ENCODE assay signal across 16 cellular contexts in genomic region chr5:505946-506555, GRCh38. TPM values are rescaled to one million over a fixed set of nuclear protein-coding genes. Genes with fewer than 3 reads are reported as not detected.
DNase-seq lines count a peak whose midpoint lies in the region; ATAC-seq and TF ChIP-seq lines count a peak whose summit lies in the region.
"Had no signal": no experiment of that assay in that cellular context is flagged by ENCODE, and none has a peak within 500 bp of the region (broad histone marks: within the 10 kb centered on the region; RNA-seq: fewer than 3 reads in every experiment).

No MANE protein-coding gene starts in this region.

- H3K4me1 ChIP-seq in Caco-2, result peaks cover 10% of the 10 kb centered on the region
- H3K4me1 ChIP-seq in ovary (ENCODE audit: insufficient read depth), result no peaks in the 10 kb centered on the region
- H3K4me1 ChIP-seq in mesendoderm (ENCODE audit: control insufficient read depth, low read depth, low read length), result no peaks in the 10 kb centered on the region
- H3K4me1 ChIP-seq: left lung had no signal

- H2BK120ac ChIP-seq in mesendoderm (ENCODE audit: low read depth, low read length), result no peak overlapping the region

- H3K4me1 Mint-ChIP-seq in Caco-2 (ENCODE audit: low read depth, unreplicated experiment), result peaks cover 6% of the 10 kb centered on the region

- POLR2A ChIA-PET in Caco-2 (lab: Charles Lee), result no interaction called here

- H3K36me3 Mint-ChIP-seq in Caco-2 (ENCODE audit: insufficient read depth, unreplicated experiment), result no peaks in the 10 kb centered on the region
- H3K36me3 Mint-ChIP-seq: activated naive CD8-positive, alpha-beta T cell treated with anti-CD3 and anti-CD28 coated beads for 36 hours had no signal

- H2AK5ac ChIP-seq in mesendoderm (ENCODE audit: low read length), result no peak overlapping the region

- H3K4me3 Mint-ChIP-seq in Caco-2 (ENCODE audit: unreplicated experiment), result peak overlapping the region; percentile 76
- H3K4me3 Mint-ChIP-seq: activated naive CD8-positive, alpha-beta T cell treated with anti-CD3 and anti-CD28 coated beads for 36 hours had no signal

- no peak overlapping the region for H4K8ac ChIP-seq in mesendoderm (ENCODE audit: low read depth, low read length)

- TF ChIP-seq POLR2A in ovary (IDR thresholded peaks at IDR 0.05), result no peak

- H3K27me3 Mint-ChIP-seq in Caco-2 (ENCODE audit: insufficient read depth, unreplicated experiment), result peaks cover 5% of the 10 kb centered on the region

- H3K9ac ChIP-seq in mesendoderm (ENCODE audit: low read length), result no peak overlapping the region

- no peak overlapping the region for H3K18ac ChIP-seq in mesendoderm (ENCODE audit: low read length)

- 67 to 72% (median 70%) methylated on average over 30 of the region's 30 CpGs for WGBS in ovary, 3 donors
- WGBS in mesendoderm (ENCODE audit: extremely low coverage, insufficient coverage, low lambda C conversion rate), result no CpG with 5 or more reads among the region's 30 CpGs

- H3K9me3 Mint-ChIP-seq in Caco-2 (ENCODE audit: unreplicated experiment), result no peaks in the 10 kb centered on the region
- H3K9me3 Mint-ChIP-seq: activated naive CD8-positive, alpha-beta T cell treated with anti-CD3 and anti-CD28 coated beads for 36 hours had no signal

- no peak overlapping the region for H3K56ac ChIP-seq in mesendoderm (ENCODE audit: low read length)

- DNase-seq in Caco-2 (peak; percentile 63 to 78), DMS79 (lab: John Stamatoyannopoulos, UW) (peak; percentile 59), NCI-H2196 (lab: John Stamatoyannopoulos, UW; ENCODE audit: unreplicated experiment) (peak; percentile 60), left lobe of liver (ENCODE audit: low spot score) (no peak), ovary (no peak), mesendoderm (no peak), HK-2 (ENCODE audit: unreplicated experiment) (no peak)
- DNase-seq: activated naive CD8-positive, alpha-beta T cell treated with anti-CD3 and anti-CD28 coated beads for 36 hours; GDM1; midbrain; NCI-H1694; PC-9; retina; T-helper 9 cell had no signal

- no peak overlapping the region for H3K23ac ChIP-seq in mesendoderm (ENCODE audit: low read length)

- intact Hi-C loops in Caco-2 (cut with micrococcal nuclease; ENCODE audit: unreplicated experiment) (no loop called here), ovary (cut with DNase I) (no loop called here)

- H3K27ac ChIP-seq in ovary (no peak overlapping the region), mesendoderm (ENCODE audit: low read depth, low read length) (no peak overlapping the region)
- H3K27ac ChIP-seq: left lung, PC-9 had no signal

- no peak overlapping the region for H2BK5ac ChIP-seq in mesendoderm (ENCODE audit: low read length)

- TF ChIP-seq CTCF in Caco-2 (IDR thresholded peaks at IDR 0.05; ENCODE audit: insufficient read depth in 1 of 2, low read depth in 1 of 2, low read length in 1 of 2, severe bottlenecking in 1 of 2, unreplicated experiment in 1 of 2) (no peak), ovary (IDR thresholded peaks at IDR 0.05) (no peak)

- no peak for TF ChIP-seq EP300 in ovary (IDR thresholded peaks at IDR 0.05)

- no peaks in the 10 kb centered on the region for H3K79me2 ChIP-seq in mesendoderm (ENCODE audit: control insufficient read depth, insufficient read depth, low read length)

- CTCF ChIA-PET in Caco-2 (lab: Charles Lee), result interaction anchor here (0.6 kb wide), 1 partner anchor 142 kb away, joined by 3 read pairs; no protein-coding TSS in a partner anchor

- no TSS peak for BruUV-seq in Caco-2 (replicated peaks; lab: Mats Ljungman, UMichigan)

- H3K4me3 ChIP-seq in Caco-2 (ENCODE audit: low read depth, low read length) (peak overlapping the region; percentile 44), ovary (no peak overlapping the region), mesendoderm (ENCODE audit: low read length) (no peak overlapping the region)
- H3K4me3 ChIP-seq: left lung, PC-9 had no signal

- H2BK15ac ChIP-seq in mesendoderm (replicated peaks; ENCODE audit: low read depth), result no peak overlapping the region

- peak overlapping the region; percentile 63 for H3K27ac Mint-ChIP-seq in Caco-2 (ENCODE audit: unreplicated experiment)
- H3K27ac Mint-ChIP-seq: activated naive CD8-positive, alpha-beta T cell treated with anti-CD3 and anti-CD28 coated beads for 36 hours had no signal

- no peak overlapping the region for H4K5ac ChIP-seq in mesendoderm (ENCODE audit: low read length)

- H3K27me3 ChIP-seq in Caco-2 (replicated peaks; ENCODE audit: control insufficient read depth, insufficient read depth, low read length) (no peaks in the 10 kb centered on the region), ovary (no peaks in the 10 kb centered on the region), mesendoderm (ENCODE audit: insufficient read depth, low read length, poor library complexity) (peaks cover 16% of the 10 kb centered on the region)

- H3K36me3 ChIP-seq in Caco-2 (ENCODE audit: control insufficient read depth, insufficient read depth, low read length), result no peaks in the 10 kb centered on the region
- no peaks in the 10 kb centered on the region for H3K36me3 ChIP-seq in ovary
- no peaks in the 10 kb centered on the region for H3K36me3 ChIP-seq in mesendoderm (ENCODE audit: control insufficient read depth, insufficient read depth, low read length)
- H3K36me3 ChIP-seq: left lung had no signal

- no peak overlapping the region for H3K4ac ChIP-seq in mesendoderm (ENCODE audit: low read depth, low read length)

- no peak overlapping the region for H3K4me2 ChIP-seq in mesendoderm (ENCODE audit: low read length)
- H3K4me2 ChIP-seq: PC-9 had no signal

- H3K9me3 ChIP-seq in Caco-2 (no peaks in the 10 kb centered on the region), ovary (peaks cover 0 to 4% of the 10 kb centered on the region in 2 donors)
- H3K9me3 ChIP-seq: left lung had no signal

- H3K79me1 ChIP-seq in mesendoderm (ENCODE audit: low read length), result no peaks in the 10 kb centered on the region

- peak; percentile 29 for ATAC-seq in left lobe of liver
- ATAC-seq: activated CD4-positive, CD25-positive, alpha-beta regulatory T cell treated with anti-CD3 and anti-CD28 coated beads, Interleukin-2, amount 50 U/mL, for 24 hours; left lung had no signal

RNA-seq across cellular contexts. Expression of gene SLC9A3, which starts 18.2 kb away (rescaled TPM):
- 3.4 and 3.7 TPM in 2 replicates for total RNA-seq in Caco-2 (2022)
- 0.81 TPM for total RNA-seq in left lobe of liver
- 1 to 10 TPM; 1.7 to 3.6 (median 2.3) TPM for total RNA-seq in ovary
- 1 to 10 TPM; 1.2 to 1.7 TPM for polyA plus RNA-seq in ovary
- polyA plus RNA-seq in mesendoderm (2013, experiment 1 of 2), result 1.1 TPM
- polyA plus RNA-seq in mesendoderm (2013, experiment 2 of 2), result 1.1 TPM

Comparison
In these comparisons a context has a peak if more than half of its experiments do, and no peak if none do; other contexts are left out.
1. DNase-seq: peak in Caco-2 (2 of 2), DMS79 (single experiment) and NCI-H2196 (single experiment); none in left lobe of liver (single experiment), ovary (0 of 5), mesendoderm (single experiment) and HK-2 (single experiment).